In genomic region chr2:27077231-27077630, GRCh38 we compare ENCODE assay signal across 17 cellular contexts. TPM values are rescaled to one million over a fixed set of nuclear protein-coding genes. Genes with fewer than 3 reads are reported as not detected.
A peak's percentile ranks its signal among the peaks of the same experiment; 100 is the strongest.
DNase-seq lines count a peak whose midpoint lies in the region; ATAC-seq and TF ChIP-seq lines count a peak whose summit lies in the region.
"Had no signal": no experiment of that assay in that cellular context is flagged by ENCODE, and none has a peak within 500 bp of the region (broad histone marks: within the 10 kb centered on the region; RNA-seq: fewer than 3 reads in every experiment).

No MANE protein-coding gene starts in this region.

- TF ChIP-seq POLR2A in Peyer's patch (IDR thresholded peaks at IDR 0.05) (no peak), spleen (IDR thresholded peaks at IDR 0.05) (no peak)

- H3K27me3 Mint-ChIP-seq in CD8-positive, alpha-beta T cell (ENCODE audit: low read depth), result no peaks in the 10 kb centered on the region
- H3K27me3 Mint-ChIP-seq in glutamatergic neuron (ENCODE audit: unreplicated experiment) (peaks cover 15% of the 10 kb centered on the region), endodermal cell (ENCODE audit: insufficient read depth) (peaks cover 7% of the 10 kb centered on the region)
- H3K27me3 Mint-ChIP-seq: activated naive CD8-positive, alpha-beta T cell treated with anti-CD3 and anti-CD28 coated beads, Interleukin-2, amount 50 U/mL, for 24 hours had no signal

- intact Hi-C loops in CD8-positive, alpha-beta T cell (cut with DNase I, micrococcal nuclease), result loop anchor here (10.0 kb wide), 2 partner anchors 548 to 1818 kb away; partner anchors contain the start of genes CCDC121 (in 2 of the 2), GPN1 (in 2 of the 2) and WDR43 (in 1 of the 2)
- intact Hi-C loops in spleen (cut with DNase I; ENCODE audit: low total_unique reads), result no loop called here

- H3K36me3 Mint-ChIP-seq in CD8-positive, alpha-beta T cell, result no peaks in the 10 kb centered on the region
- H3K36me3 Mint-ChIP-seq in glutamatergic neuron (ENCODE audit: unreplicated experiment) (peaks cover 11% of the 10 kb centered on the region), endodermal cell (ENCODE audit: low read depth) (no peaks in the 10 kb centered on the region)
- H3K36me3 Mint-ChIP-seq: memory B cell had no signal

- H3K36me3 ChIP-seq in CD8-positive, alpha-beta T cell (ENCODE audit: insufficient read depth, low read length), result no peaks in the 10 kb centered on the region
- no peaks in the 10 kb centered on the region for H3K36me3 ChIP-seq in Peyer's patch
- peaks cover 0 to under 1% (median 0%) of the 10 kb centered on the region in 6 donors for H3K36me3 ChIP-seq in spleen
- H3K36me3 ChIP-seq in endodermal cell (ENCODE audit: control insufficient read depth, insufficient read depth, low read length), result no peaks in the 10 kb centered on the region

- no peak for ATAC-seq in CD8-positive, alpha-beta T cell
- no peak for ATAC-seq in GM18870 (IDR thresholded peaks at IDR 0.05; ENCODE audit: unreplicated experiment)
- ATAC-seq: activated naive CD8-positive, alpha-beta T cell treated with anti-CD3 and anti-CD28 coated beads, Interleukin-2, amount 50 U/mL, for 24 hours; foreskin keratinocyte; Right ventricle myocardium inferior had no signal

- no peak overlapping the region for H3K4me3 ChIP-seq in CD8-positive, alpha-beta T cell (ENCODE audit: low read depth, low read length)
- no peak overlapping the region for H3K4me3 ChIP-seq in Peyer's patch
- H3K4me3 ChIP-seq in spleen, result no peak overlapping the region
- no peak overlapping the region for H3K4me3 ChIP-seq in foreskin fibroblast (ENCODE audit: low read depth in 1 of 2, low read length in 2 of 2)
- no peak overlapping the region for H3K4me3 ChIP-seq in endodermal cell (ENCODE audit: low read length)

- H3K27ac Mint-ChIP-seq in CD8-positive, alpha-beta T cell, result peak overlapping the region; percentile 33
- H3K27ac Mint-ChIP-seq in glutamatergic neuron (ENCODE audit: unreplicated experiment) (peak overlapping the region; percentile 59), endodermal cell (no peak overlapping the region)
- H3K27ac Mint-ChIP-seq: activated naive CD8-positive, alpha-beta T cell treated with anti-CD3 and anti-CD28 coated beads, Interleukin-2, amount 50 U/mL, for 24 hours; memory B cell had no signal

- H3K9me3 ChIP-seq in CD8-positive, alpha-beta T cell (ENCODE audit: low read length), result no peaks in the 10 kb centered on the region
- H3K9me3 ChIP-seq in Peyer's patch, result no peaks in the 10 kb centered on the region
- H3K9me3 ChIP-seq in spleen, result no peaks in the 10 kb centered on the region
- H3K9me3 ChIP-seq in endodermal cell (ENCODE audit: control insufficient read depth, low read length), result no peaks in the 10 kb centered on the region

- H3K27ac ChIP-seq in CD8-positive, alpha-beta T cell (ENCODE audit: low read depth, low read length), result no peak overlapping the region
- peak overlapping the region in 3 of 4 donors; percentile 10 to 90 (median 31) for H3K27ac ChIP-seq in Peyer's patch
- peak overlapping the region in 6 of 8 donors; percentile 51 to 97 (median 89) for H3K27ac ChIP-seq in spleen
- H3K27ac ChIP-seq in endodermal cell (ENCODE audit: low read depth, low read length), result no peak overlapping the region
- H3K27ac ChIP-seq: foreskin keratinocyte, HL-60 had no signal

- H3K27me3 ChIP-seq in CD8-positive, alpha-beta T cell (ENCODE audit: insufficient read depth, low read length), result no peaks in the 10 kb centered on the region
- H3K27me3 ChIP-seq in Peyer's patch (no peaks in the 10 kb centered on the region), spleen (replicated peaks in 1 of 7) (no peaks in the 10 kb centered on the region), endodermal cell (ENCODE audit: control insufficient read depth, insufficient read depth, low read length, poor library complexity, severe bottlenecking) (no peaks in the 10 kb centered on the region)
- H3K27me3 ChIP-seq: foreskin keratinocyte had no signal

- TF ChIP-seq CTCF in CD8-positive, alpha-beta T cell (IDR thresholded peaks at IDR 0.05), result no peak
- TF ChIP-seq CTCF in Peyer's patch (IDR thresholded peaks at IDR 0.05), result no peak
- TF ChIP-seq CTCF in glutamatergic neuron (IDR thresholded peaks at IDR 0.05; ENCODE audit: partially characterized antibody, unreplicated experiment), result no peak
- TF ChIP-seq CTCF in spleen (IDR thresholded peaks at IDR 0.05 in 8 of 11, conservative IDR thresholded peaks at IDR 0.05 in 3 of 11), result no peak
- no peak for TF ChIP-seq CTCF in foreskin fibroblast (IDR thresholded peaks at IDR 0.05; ENCODE audit: low read depth, low read length)
- TF ChIP-seq CTCF in endodermal cell (conservative IDR thresholded peaks at IDR 0.05), result no peak

- no peak overlapping the region for H3K4me3 Mint-ChIP-seq in CD8-positive, alpha-beta T cell
- H3K4me3 Mint-ChIP-seq in glutamatergic neuron (ENCODE audit: unreplicated experiment) (no peak overlapping the region), endodermal cell (no peak overlapping the region)
- H3K4me3 Mint-ChIP-seq: activated naive CD8-positive, alpha-beta T cell treated with anti-CD3 and anti-CD28 coated beads, Interleukin-2, amount 50 U/mL, for 24 hours; memory B cell had no signal

- peaks cover 50% of the 10 kb centered on the region for H3K4me1 Mint-ChIP-seq in CD8-positive, alpha-beta T cell (ENCODE audit: low read depth)
- H3K4me1 Mint-ChIP-seq in glutamatergic neuron (ENCODE audit: low read depth, unreplicated experiment) (peaks cover 40% of the 10 kb centered on the region), endodermal cell (peaks cover 19% of the 10 kb centered on the region)

- CTCF ChIA-PET in CD8-positive, alpha-beta T cell (lab: Charles Lee), result interaction anchor here (0.7 kb wide), 1 partner anchor 26 kb away, joined by 3 read pairs; the partner anchor contains the start of gene AGBL5

- no peak overlapping the region for H3K9ac ChIP-seq in endodermal cell (ENCODE audit: extremely low read depth, low read length, poor library complexity, severe bottlenecking)

- H3K9me3 Mint-ChIP-seq in CD8-positive, alpha-beta T cell, result no peaks in the 10 kb centered on the region
- H3K9me3 Mint-ChIP-seq in glutamatergic neuron (ENCODE audit: unreplicated experiment) (peaks cover 14% of the 10 kb centered on the region), endodermal cell (no peaks in the 10 kb centered on the region)
- H3K9me3 Mint-ChIP-seq: activated naive CD8-positive, alpha-beta T cell treated with anti-CD3 and anti-CD28 coated beads, Interleukin-2, amount 50 U/mL, for 24 hours; memory B cell had no signal

- no peak for DNase-seq in CD8-positive, alpha-beta T cell
- no peak for DNase-seq in Peyer's patch
- DNase-seq in glutamatergic neuron, result no peak
- peak; percentile 16 for DNase-seq in spleen
- no peak for DNase-seq in foreskin fibroblast
- DNase-seq in endodermal cell, result no peak
- DNase-seq: activated CD4-positive, alpha-beta T cell treated with anti-CD3 and anti-CD28 coated beads for 1 hour; activated naive CD8-positive, alpha-beta T cell treated with anti-CD3 and anti-CD28 coated beads, Interleukin-2, amount 50 U/mL, for 24 hours; activated T-cell treated with anti-CD3 and anti-CD28 coated beads, Interleukin-2, amount 50 U/mL, for 1 hour; foreskin keratinocyte; Karpas-422; NCI-H1417 treated with DMSO at 0.1 percent for 48 hours; occipital lobe had no signal

- POLR2A ChIA-PET in CD8-positive, alpha-beta T cell (lab: Charles Lee), result interaction anchor here (0.6 to 1.2 kb wide), 2 partner anchors 15 to 26 kb away, joined by 3 read pairs; partner anchors contain the start of gene AGBL5

- WGBS in spleen, 5 donors, result 69 to 78% (median 70%) methylated on average over 7 of the region's 7 CpGs
- WGBS in endodermal cell (ENCODE audit: insufficient coverage in 1 of 2, insufficient read length in 1 of 2), 2 experiments, result 92% methylated on average over 6 to 7 of the region's 7 CpGs

- H3K4me1 ChIP-seq in CD8-positive, alpha-beta T cell (ENCODE audit: insufficient read depth, low read length), result peaks cover 42% of the 10 kb centered on the region
- H3K4me1 ChIP-seq in Peyer's patch, result peaks cover 3 to 54% (median 13%) of the 10 kb centered on the region in 4 donors
- H3K4me1 ChIP-seq in spleen, result peaks cover 32 to 98% (median 62%) of the 10 kb centered on the region in 6 donors
- peaks cover 4% of the 10 kb centered on the region for H3K4me1 ChIP-seq in endodermal cell (ENCODE audit: control insufficient read depth, insufficient read depth, low read length)

RNA-seq across cellular contexts. Expression of gene EMILIN1, which starts 1.2 kb away (rescaled TPM):
- under 1 TPM in 1 of 2 experiments, not detected in 1; 0.11 TPM for total RNA-seq in CD8-positive, alpha-beta T cell
- total RNA-seq in Peyer's patch (10 to 100 TPM in 2 of 4 donors, 1 to 10 TPM in 2; 7.9 to 32.2 (median 13.3) TPM), glutamatergic neuron (ENCODE audit: unreplicated experiment) (3.2 TPM), spleen (100 to 1,000 TPM in 6 of 7 donors, 10 to 100 TPM in 1; 62.5 to 152 (median 112) TPM), endodermal cell (1 to 10 TPM; 1.9 to 2.1 TPM)
- polyA plus RNA-seq in spleen, result 10 to 100 TPM; 18.3 to 71.4 (median 40.7) TPM
- polyA plus RNA-seq in endodermal cell (2013, experiment 1 of 2), result 11.8 TPM
- 15.3 TPM for polyA plus RNA-seq in endodermal cell (2013, experiment 2 of 2)

RNA-seq across cellular contexts. Expression of gene OST4, which starts 5.8 kb away (rescaled TPM):
- total RNA-seq in CD8-positive, alpha-beta T cell, result 100 to 1,000 TPM; 252 to 260 TPM
- 100 to 1,000 TPM; 136 to 329 (median 225) TPM for total RNA-seq in Peyer's patch
- total RNA-seq in glutamatergic neuron (ENCODE audit: unreplicated experiment), result 215 TPM
- 100 to 1,000 TPM; 197 to 292 (median 235) TPM for total RNA-seq in spleen
- 100 to 1,000 TPM; 418 to 556 (median 523) TPM for polyA plus RNA-seq in spleen
- 100 to 1,000 TPM; 290 to 311 TPM for total RNA-seq in endodermal cell
- 206 TPM for polyA plus RNA-seq in endodermal cell (2013, experiment 1 of 2)
- polyA plus RNA-seq in endodermal cell (2013, experiment 2 of 2), result 204 TPM

RNA-seq across cellular contexts. Expression of gene KHK, which starts 9.3 kb away (rescaled TPM):
- 1 to 10 TPM in 1 of 2 experiments, under 1 TPM in 1; 0.42 to 1.9 TPM for total RNA-seq in CD8-positive, alpha-beta T cell
- total RNA-seq in Peyer's patch (100 to 1,000 TPM in 3 of 4 donors, 10 to 100 TPM in 1; 40.4 to 576 (median 435) TPM), glutamatergic neuron (ENCODE audit: unreplicated experiment) (5.3 TPM), spleen (1 to 10 TPM; 3.3 to 8.3 (median 3.6) TPM), endodermal cell (1 to 10 TPM; 3.3 to 3.9 TPM)
- polyA plus RNA-seq in spleen, result 1 to 10 TPM; 3.3 to 6.4 (median 4.4) TPM
- polyA plus RNA-seq in endodermal cell (2013, experiment 1 of 2), result 2.9 TPM
- 2.6 TPM for polyA plus RNA-seq in endodermal cell (2013, experiment 2 of 2)

RNA-seq across cellular contexts. Expression of gene AGBL5, which starts 25.8 kb away (rescaled TPM):
- 1 to 10 TPM; 8.0 to 9.7 TPM for total RNA-seq in CD8-positive, alpha-beta T cell
- 10 to 100 TPM in 3 of 4 donors, 1 to 10 TPM in 1; 7.5 to 18.2 (median 12.3) TPM for total RNA-seq in Peyer's patch
- total RNA-seq in glutamatergic neuron (ENCODE audit: unreplicated experiment), result 17.3 TPM
- 10 to 100 TPM; 11.6 to 18.6 (median 14.9) TPM for total RNA-seq in spleen
- polyA plus RNA-seq in spleen, result 10 to 100 TPM in 1 of 3 donors, 1 to 10 TPM in 2; 7.1 to 10.5 (median 8.0) TPM
- 10 to 100 TPM; 56.9 to 76.1 TPM for total RNA-seq in endodermal cell
- 72.2 TPM for polyA plus RNA-seq in endodermal cell (2013, experiment 1 of 2)
- 70.4 TPM for polyA plus RNA-seq in endodermal cell (2013, experiment 2 of 2)

RNA-seq across cellular contexts. Expression of gene CGREF1, which starts 41.7 kb away (rescaled TPM):
- total RNA-seq in CD8-positive, alpha-beta T cell, result not detected
- total RNA-seq in Peyer's patch (1 to 10 TPM in 2 of 4 donors, not detected in 2; 2.5 to 5.6 TPM), glutamatergic neuron (ENCODE audit: unreplicated experiment) (1.3 TPM), spleen (under 1 TPM in 4 of 7 donors, not detected in 3; 0.27 to 0.82 (median 0.47) TPM), endodermal cell (under 1 TPM; 0.20 to 0.33 TPM)
- under 1 TPM; 0.17 to 0.61 (median 0.42) TPM for polyA plus RNA-seq in spleen
- 2.0 TPM for polyA plus RNA-seq in endodermal cell (2013, experiment 1 of 2)
- polyA plus RNA-seq in endodermal cell (2013, experiment 2 of 2), result 1.4 TPM

Comparison
In these comparisons a context has a peak if more than half of its experiments do, and no peak if none do; other contexts are left out.
1. H3K27ac ChIP-seq: peak in Peyer's patch (3 of 4) and spleen (6 of 8); none in CD8-positive, alpha-beta T cell (single experiment) and endodermal cell (single experiment).